Comparison of ENCODE assay signal across 9 cellular contexts in genomic region chr21:14545906-14546480, GRCh38. TPM values are rescaled to one million over a fixed set of nuclear protein-coding genes. Genes with fewer than 3 reads are reported as not detected.
DNase-seq lines count a peak whose midpoint lies in the region; ATAC-seq, FAIRE-seq and TF ChIP-seq lines count a peak whose summit lies in the region.
"Had no signal": no experiment of that assay in that cellular context is flagged by ENCODE, and none has a peak within 500 bp of the region (broad histone marks: within the 10 kb centered on the region; RNA-seq: fewer than 3 reads in every experiment).

Gene SAMSN1 (minus strand): TSS chr21:14546315. CDS start chr21:14546261, 54 bp downstream.

- TF ChIP-seq POLR2A in GM12891 (IDR thresholded peaks at IDR 0.05; ENCODE audit: low read depth, low read length) = peak; percentile 97

- H3K79me2 ChIP-seq in SK-N-SH (ENCODE audit: insufficient read depth) = no peaks in the 10 kb centered on the region

- peak within 1 kb of the TSS; percentile 81 for H3K4me3 Mint-ChIP-seq in activated T-helper 17 cell treated with anti-CD3 and anti-CD28 coated beads, Interleukin-2, amount 50 U/mL, for 72 hours

- no peaks in the 10 kb centered on the region for H3K36me3 ChIP-seq in SK-N-SH (replicated peaks in 1 of 2; ENCODE audit: control insufficient read depth in 1 of 2, insufficient read depth in 2 of 2, low read length in 1 of 2)

- no peaks in the 10 kb centered on the region for H3K27me3 Mint-ChIP-seq in activated T-helper 17 cell treated with anti-CD3 and anti-CD28 coated beads, Interleukin-2, amount 50 U/mL, for 72 hours

- FAIRE-seq in GM12891 (lab: Jason Lieb, UNC) = peak; percentile 89

- no peaks in the 10 kb centered on the region for H4K20me1 ChIP-seq in SK-N-SH (ENCODE audit: insufficient read depth)

- H3K9me3 ChIP-seq in SK-N-SH = peaks cover 3% of the 10 kb centered on the region; the same call in 1 of the 2 replicates

- H3K4me1 Mint-ChIP-seq in activated T-helper 17 cell treated with anti-CD3 and anti-CD28 coated beads, Interleukin-2, amount 50 U/mL, for 72 hours = peaks cover 30% of the 10 kb centered on the region

- H3F3A ChIP-seq in SK-N-SH (replicated peaks; ENCODE audit: insufficient read depth) = no peaks in the 10 kb centered on the region

- no peak within 1 kb of the TSS for H3K9ac ChIP-seq in SK-N-SH

- TF ChIP-seq CTCF in subcutaneous adipose tissue (IDR thresholded peaks at IDR 0.05; ENCODE audit: low read depth) = no peak
- no peak for TF ChIP-seq CTCF in SK-N-SH (IDR thresholded peaks at IDR 0.05)

- H3K9me2 ChIP-seq in SK-N-SH = no peaks in the 10 kb centered on the region

- no peak within 1 kb of the TSS for H3K4me2 ChIP-seq in SK-N-SH

- 3% methylated on average over 1 of the region's 1 CpG for WGBS in SK-N-SH (ENCODE audit: low lambda C conversion rate)

- no peak within 1 kb of the TSS for H2AFZ ChIP-seq in SK-N-SH (ENCODE audit: low read depth)

- CTCF ChIA-PET in SK-N-SH (lab: Yijun Ruan, JAX) = no interaction called here

- TF ChIP-seq EP300 in SK-N-SH (IDR thresholded peaks at IDR 0.05; ENCODE audit: borderline replicate concordance in 1 of 2, low read depth in 1 of 2, low read length in 1 of 2) = no peak

- POLR2A ChIA-PET in SK-N-SH (lab: Yijun Ruan, JAX) = no interaction called here

- no peaks in the 10 kb centered on the region for H3K9me3 Mint-ChIP-seq in activated T-helper 17 cell treated with anti-CD3 and anti-CD28 coated beads, Interleukin-2, amount 50 U/mL, for 72 hours

- H3K4me3 ChIP-seq in SK-N-SH (ENCODE audit: low read depth in 2 of 2, low read length in 1 of 2) = no peak within 1 kb of the TSS

- H3K36me3 Mint-ChIP-seq in activated T-helper 17 cell treated with anti-CD3 and anti-CD28 coated beads, Interleukin-2, amount 50 U/mL, for 72 hours (ENCODE audit: low read depth) = peaks cover 45% of the 10 kb centered on the region

- TF ChIP-seq RAD21 in SK-N-SH (IDR thresholded peaks at IDR 0.05; ENCODE audit: low read length) = no peak

- no peaks in the 10 kb centered on the region for H3K4me1 ChIP-seq in SK-N-SH (ENCODE audit: control insufficient read depth in 1 of 2, insufficient read depth in 2 of 2, low read depth in 1 of 2, low read length in 1 of 2)

- no peaks in the 10 kb centered on the region for H3K27me3 ChIP-seq in SK-N-SH (ENCODE audit: insufficient read depth)

- no peak within 1 kb of the TSS for H3K27ac ChIP-seq in SK-N-SH (ENCODE audit: low read depth in 2 of 2, low read length in 1 of 2)

- DNase-seq in GM12891 (ENCODE audit: insufficient read length, low spot score) = no peak
- DNase-seq in NOMO-1 treated with DMSO at 0.1 percent for 48 hours (lab: John Stamatoyannopoulos, UW; ENCODE audit: unreplicated experiment) = peak; percentile 89
- peak; percentile 15 to 37 for DNase-seq in lung microvascular endothelial cell (ENCODE audit: low read depth in 2 of 2)
- no peak for DNase-seq in NCI-H1092 treated with DMSO at 0.1 percent for 48 hours (lab: John Stamatoyannopoulos, UW)
- DNase-seq in SK-N-SH = no peak

- peak; percentile 93 for ATAC-seq in HG02571 (IDR thresholded peaks at IDR 0.05; ENCODE audit: unreplicated experiment)
- ATAC-seq in activated T-helper 17 cell treated with anti-CD3 and anti-CD28 coated beads, Interleukin-2, amount 50 U/mL, for 72 hours (replicated peaks) = peak; percentile 88
- ATAC-seq: HCT116 had no signal

- peak within 1 kb of the TSS; percentile 93 for H3K27ac Mint-ChIP-seq in activated T-helper 17 cell treated with anti-CD3 and anti-CD28 coated beads, Interleukin-2, amount 50 U/mL, for 72 hours

TF ChIP-seq in GM12891, 5 proteins besides CTCF, POLR2A, EP300 and RAD21:
- TF ChIP-seq PAX5 (IDR thresholded peaks at IDR 0.05; ENCODE audit: insufficient read depth, low read length, severe bottlenecking) (no peak), TAF1 (IDR thresholded peaks at IDR 0.05; ENCODE audit: low read depth, low read length) (peak; percentile 95), POLR2AphosphoS5 (IDR thresholded peaks at IDR 0.05; ENCODE audit: low read depth, low read length) (peak; percentile 96), SPI1 (IDR thresholded peaks at IDR 0.05; ENCODE audit: low read depth, low read length) (peak; percentile 94), POU2F2 (IDR thresholded peaks at IDR 0.05; ENCODE audit: low read depth, low read length) (peak; percentile 73; the same call in 1 of the 2 replicates)

TF ChIP-seq in SK-N-SH, 30 proteins besides CTCF, POLR2A, EP300 and RAD21:
- no peak for TF ChIP-seq GABPA (IDR thresholded peaks at IDR 0.05; ENCODE audit: low read depth)
- no peak for TF ChIP-seq ELF1 (IDR thresholded peaks at IDR 0.05)
- no peak for TF ChIP-seq MXI1 (IDR thresholded peaks at IDR 0.05; ENCODE audit: low read depth, low read length)
- no peak for TF ChIP-seq MEF2A (IDR thresholded peaks at IDR 0.05; ENCODE audit: borderline replicate concordance, low read depth)
- TF ChIP-seq, protein P1, sequence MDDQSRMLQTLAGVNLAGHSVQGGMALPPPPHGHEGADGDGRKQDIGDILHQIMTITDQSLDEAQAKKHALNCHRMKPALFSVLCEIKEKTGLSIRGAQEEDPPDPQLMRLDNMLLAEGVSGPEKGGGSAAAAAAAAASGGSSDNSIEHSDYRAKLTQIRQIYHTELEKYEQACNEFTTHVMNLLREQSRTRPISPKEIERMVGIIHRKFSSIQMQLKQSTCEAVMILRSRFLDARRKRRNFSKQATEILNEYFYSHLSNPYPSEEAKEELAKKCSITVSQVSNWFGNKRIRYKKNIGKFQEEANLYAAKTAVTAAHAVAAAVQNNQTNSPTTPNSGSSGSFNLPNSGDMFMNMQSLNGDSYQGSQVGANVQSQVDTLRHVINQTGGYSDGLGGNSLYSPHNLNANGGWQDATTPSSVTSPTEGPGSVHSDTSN (IDR thresholded peaks at IDR 0.05) = no peak
- no peak for TF ChIP-seq SMC3 (IDR thresholded peaks at IDR 0.05; ENCODE audit: low read depth, low read length)
- TF ChIP-seq YY1 (IDR thresholded peaks at IDR 0.05; ENCODE audit: low read depth) = no peak
- TF ChIP-seq, protein P2, sequence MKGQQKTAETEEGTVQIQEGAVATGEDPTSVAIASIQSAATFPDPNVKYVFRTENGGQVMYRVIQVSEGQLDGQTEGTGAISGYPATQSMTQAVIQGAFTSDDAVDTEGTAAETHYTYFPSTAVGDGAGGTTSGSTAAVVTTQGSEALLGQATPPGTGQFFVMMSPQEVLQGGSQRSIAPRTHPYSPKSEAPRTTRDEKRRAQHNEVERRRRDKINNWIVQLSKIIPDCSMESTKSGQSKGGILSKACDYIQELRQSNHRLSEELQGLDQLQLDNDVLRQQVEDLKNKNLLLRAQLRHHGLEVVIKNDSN (IDR thresholded peaks at IDR 0.05; ENCODE audit: borderline replicate concordance, low read depth) = no peak

RNA-seq across cellular contexts. Expression of gene SAMSN1, which starts in this region (rescaled TPM):
- 61.8 TPM for polyA plus RNA-seq in GM12891 (2012; ENCODE audit: low read depth, missing spikeins)
- total RNA-seq in activated T-helper 17 cell treated with anti-CD3 and anti-CD28 coated beads, Interleukin-2, amount 50 U/mL, for 72 hours = 10 to 100 TPM; 76.9 to 93.3 TPM
- 0.60 and 3.7 TPM in 2 replicates for total RNA-seq in lung microvascular endothelial cell
- 10 to 100 TPM in 3 of 4 donors, 1 to 10 TPM in 1; 4.9 to 62.7 (median 19.6) TPM for total RNA-seq in subcutaneous adipose tissue
- polyA plus RNA-seq in SK-N-SH (2012; rRNA removed) = not detected in 2 replicates
- not detected in 2 replicates for polyA plus RNA-seq in SK-N-SH (2012; cell fraction: cytosol; rRNA removed)
- polyA plus RNA-seq in SK-N-SH (2012; cell fraction: nucleus; rRNA removed) = not detected in 2 replicates

Comparison
In these comparisons a context has a peak if more than half of its experiments do, and no peak if none do; other contexts are left out.
1. DNase-seq: peak in NOMO-1 treated with DMSO at 0.1 percent for 48 hours (single experiment) and lung microvascular endothelial cell (2 of 2); none in GM12891 (single experiment), NCI-H1092 treated with DMSO at 0.1 percent for 48 hours (single experiment) and SK-N-SH (single experiment).